In genomic region chr13:40764587-40765403, GRCh38 we compare ENCODE assay signal across 11 cellular contexts. TPM values are rescaled to one million over a fixed set of nuclear protein-coding genes. Genes with fewer than 3 reads are reported as not detected.
DNase-seq lines count a peak whose midpoint lies in the region; ATAC-seq and TF ChIP-seq lines count a peak whose summit lies in the region.
"Had no signal": no experiment of that assay in that cellular context is flagged by ENCODE, and none has a peak within 500 bp of the region (broad histone marks: within the 10 kb centered on the region; RNA-seq: fewer than 3 reads in every experiment).

No MANE protein-coding gene starts in this region.

- H3K4me3 ChIP-seq in choroid plexus epithelial cell (ENCODE audit: low read depth, low read length) (no peak overlapping the region), uterus (no peak overlapping the region)

- TF ChIP-seq CTCF in VCaP (conservative IDR thresholded peaks at IDR 0.05) (no peak), choroid plexus epithelial cell (conservative IDR thresholded peaks at IDR 0.05; ENCODE audit: low read depth, low read length) (no peak), uterus (IDR thresholded peaks at IDR 0.05) (no peak)

- intact Hi-C loops in uterus (cut with DNase I; ENCODE audit: low total_unique reads) = no loop called here

- H3K27ac ChIP-seq in VCaP (peak overlapping the region; percentile 41; the same call in 1 of the 2 replicates), uterus (no peak overlapping the region)

- no peak for ATAC-seq in HG02571 (IDR thresholded peaks at IDR 0.05; ENCODE audit: unreplicated experiment)

- no peaks in the 10 kb centered on the region for H3K9me3 ChIP-seq in uterus

- peak; percentile 74 for DNase-seq in activated effector memory CD4-positive, alpha-beta T cell treated with anti-CD3 and anti-CD28 coated beads, Interleukin-2, amount 50 U/mL, for 16 hours
- DNase-seq in activated effector memory CD4-positive, alpha-beta T cell treated with Interleukin-2 at 50 U/mL for 16 hours = no peak
- DNase-seq in choroid plexus epithelial cell (ENCODE audit: low read depth) = peak; percentile 50
- peak; percentile 31 for DNase-seq in stimulated activated CD8-positive, alpha-beta memory T cell treated with anti-CD3 and anti-CD28 coated beads, Interleukin-4, amount 100 ng/mL, for 24 hours (ENCODE audit: low read depth)
- DNase-seq in uterus = no peak
- no peak for DNase-seq in Kasumi-1 (lab: John Stamatoyannopoulos, UW)
- DNase-seq: effector CD8-positive, alpha-beta T cell; naive B cell; NCI-H510A had no signal

- H3K27me3 ChIP-seq in uterus = no peaks in the 10 kb centered on the region

- no peak for TF ChIP-seq POLR2A in uterus (IDR thresholded peaks at IDR 0.05)

- H3K36me3 ChIP-seq in uterus = no peaks in the 10 kb centered on the region

- no peaks in the 10 kb centered on the region for H3K4me1 ChIP-seq in uterus

RNA-seq across cellular contexts. Expression of gene MRPS31, which starts 6.2 kb away (rescaled TPM):
- 10 to 100 TPM in 3 of 4 donors, 1 to 10 TPM in 1; 6.1 to 31.5 (median 27.9) TPM for total RNA-seq in uterus

RNA-seq across cellular contexts. Expression of gene SLC25A15, which starts 24.6 kb away (rescaled TPM):
- total RNA-seq in uterus = 10 to 100 TPM in 1 of 4 donors, 1 to 10 TPM in 2, not detected in 1; 1.5 to 25.4 (median 5.0) TPM

Comparison
In these comparisons a context has a peak if more than half of its experiments do, and no peak if none do; other contexts are left out.
1. DNase-seq: peak in activated effector memory CD4-positive, alpha-beta T cell treated with anti-CD3 and anti-CD28 coated beads, Interleukin-2, amount 50 U/mL, for 16 hours (single experiment), choroid plexus epithelial cell (single experiment) and stimulated activated CD8-positive, alpha-beta memory T cell treated with anti-CD3 and anti-CD28 coated beads, Interleukin-4, amount 100 ng/mL, for 24 hours (single experiment); none in activated effector memory CD4-positive, alpha-beta T cell treated with Interleukin-2 at 50 U/mL for 16 hours (single experiment), uterus (0 of 2) and Kasumi-1 (0 of 2).